ENCODE assay signal across 9 cellular contexts in the genomic region with DNA sequence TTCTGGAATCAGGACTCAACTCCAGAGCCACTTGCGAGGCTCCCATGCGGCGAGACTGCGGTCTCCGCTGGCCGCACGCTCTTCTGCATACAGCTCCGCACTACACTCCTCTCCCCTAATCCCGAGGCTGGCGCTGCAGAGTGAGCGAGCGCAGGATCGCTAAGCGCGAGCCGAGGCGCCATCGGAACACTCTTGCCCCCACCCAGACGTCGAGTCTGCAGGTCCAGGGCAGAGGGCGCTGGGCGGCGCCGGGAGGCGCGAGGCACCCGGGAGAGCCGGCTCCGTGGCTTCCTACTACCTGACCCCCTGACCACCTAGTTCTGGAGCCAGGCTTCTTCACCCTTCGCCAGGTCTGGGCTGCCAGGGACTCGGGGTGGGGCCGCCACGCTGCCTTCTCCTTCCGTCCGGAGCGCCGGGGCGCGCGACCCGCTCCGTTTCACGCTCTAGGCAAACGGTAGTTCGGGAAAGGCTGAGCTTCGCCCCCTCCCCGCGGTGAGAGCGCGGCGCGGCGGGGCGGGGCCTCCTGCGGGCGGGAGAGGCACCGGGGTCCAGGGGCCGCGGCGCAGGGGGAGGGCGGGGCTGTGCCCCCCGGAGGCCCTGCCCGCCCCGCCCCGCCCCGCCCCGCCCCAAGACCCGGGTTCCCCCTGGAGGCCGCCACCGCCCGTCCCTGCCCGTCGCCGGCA. TPM values are rescaled to one million over a fixed set of nuclear protein-coding genes. Genes with fewer than 3 reads are reported as not detected.
DNase-seq lines count a peak whose midpoint lies in the region; ATAC-seq, FAIRE-seq and TF ChIP-seq lines count a peak whose summit lies in the region.
"Had no signal": no experiment of that assay in that cellular context is flagged by ENCODE, and none has a peak within 500 bp of the region (broad histone marks: within the 10 kb centered on the region; RNA-seq: fewer than 3 reads in every experiment).

No MANE protein-coding gene starts in this region.

- TF ChIP-seq POLR2A in A549 (IDR thresholded peaks at IDR 0.05; ENCODE audit: low read length) (peak; percentile 50), GM18505 (IDR thresholded peaks at IDR 0.05; ENCODE audit: borderline replicate concordance, extremely low read depth, insufficient read depth, insufficient read length) (no peak), spleen (IDR thresholded peaks at IDR 0.05) (no peak)

- peak overlapping the region; percentile 72 for H3K4me2 ChIP-seq in A549
- peak overlapping the region; percentile 83 for H3K4me2 ChIP-seq in keratinocyte (ENCODE audit: control insufficient read depth, extremely low read depth, insufficient read depth, low read depth, low read length)

- H2AFZ ChIP-seq in keratinocyte (ENCODE audit: control insufficient read depth, low read length), result peak overlapping the region; percentile 88

- peak; percentile 55 to 77 for DNase-seq in A549 (ENCODE audit: low read depth in 1 of 2, low spot score in 1 of 2)
- DNase-seq in NCI-H2171 treated with DMSO at 0.1 percent for 48 hours (lab: John Stamatoyannopoulos, UW), result peak; percentile 88
- DNase-seq in WERI-Rb-1, result peak; percentile 96
- DNase-seq in cerebellar cortex (ENCODE audit: low spot score), result peak; percentile 80
- no peak for DNase-seq in keratinocyte (ENCODE audit: low read depth, low spot score)
- peak; percentile 90 for DNase-seq in spleen

- no CpG with 5 or more reads among the region's 74 CpGs for WGBS in A549 (ENCODE audit: missing lambda C conversion rate)
- 0 to 1% (median 1%) methylated on average over 32 to 74 of the region's 74 CpGs for WGBS in spleen, 5 donors

- POLR2A ChIA-PET in A549 (lab: Yijun Ruan, JAX), result interaction anchor here (0.7 to 1.8 kb wide), 9 partner anchors 9 to 1175 kb away, joined by 3 to 16 read pairs (median 4); partner anchors contain the start of genes PSMG4 and RIPK1

- no peak for TF ChIP-seq EP300 in A549 (IDR thresholded peaks at IDR 0.05)

- H3K9me3 ChIP-seq in A549 (no peaks in the 10 kb centered on the region), WERI-Rb-1 (ENCODE audit: severe bottlenecking) (no peaks in the 10 kb centered on the region), keratinocyte (ENCODE audit: control insufficient read depth, low read depth, low read length) (no peaks in the 10 kb centered on the region), spleen (no peaks in the 10 kb centered on the region)

- no peaks in the 10 kb centered on the region for H3K79me2 ChIP-seq in keratinocyte (ENCODE audit: control insufficient read depth, insufficient read depth, low read length)

- peak overlapping the region; percentile 65 for H3K4me3 ChIP-seq in A549
- H3K4me3 ChIP-seq in WERI-Rb-1 (ENCODE audit: low read depth, low read length), result peak overlapping the region; percentile 82
- H3K4me3 ChIP-seq in keratinocyte (ENCODE audit: control insufficient read depth in 2 of 3, extremely low read depth in 1 of 3, insufficient read depth in 2 of 3, low read depth in 1 of 3, low read length in 3 of 3), result peak overlapping the region; percentile 46 to 70 (median 70)
- peak overlapping the region; percentile 49 to 87 (median 64) for H3K4me3 ChIP-seq in spleen

- peaks cover 3% of the 10 kb centered on the region; the same call in 1 of the 2 replicates for H3K36me3 ChIP-seq in WERI-Rb-1
- H3K36me3 ChIP-seq in keratinocyte (ENCODE audit: control insufficient read depth in 2 of 2, extremely low read depth in 1 of 2, insufficient read depth in 2 of 2, low read length in 2 of 2), result no peaks in the 10 kb centered on the region
- no peaks in the 10 kb centered on the region for H3K36me3 ChIP-seq in spleen

- CTCF ChIA-PET in A549 (lab: Yijun Ruan, JAX), result interaction anchor here (0.9 to 1.7 kb wide), 12 partner anchors 9 to 95 kb away, joined by 3 to 7 read pairs (median 4); no protein-coding TSS in a partner anchor

- peak overlapping the region; percentile 73 for H3K9ac ChIP-seq in keratinocyte (ENCODE audit: control insufficient read depth, extremely low read depth, insufficient read depth, low read length)

- peak overlapping the region; percentile 95 to 100 for H3K27ac ChIP-seq in A549
- H3K27ac ChIP-seq in WERI-Rb-1, result peak overlapping the region; percentile 95
- no peak overlapping the region for H3K27ac ChIP-seq in keratinocyte (ENCODE audit: control insufficient read depth, insufficient read depth, low read length)
- peak overlapping the region; percentile 66 to 88 (median 84) for H3K27ac ChIP-seq in spleen

- peaks cover 37% of the 10 kb centered on the region for H3K4me1 ChIP-seq in A549
- H3K4me1 ChIP-seq in keratinocyte (ENCODE audit: control insufficient read depth, extremely low read depth, insufficient read depth, low read length), result peaks cover 26% of the 10 kb centered on the region
- H3K4me1 ChIP-seq in spleen, result peaks cover 2 to 52% (median 26%) of the 10 kb centered on the region in 6 donors

- no peak for TF ChIP-seq CTCF in A549 (IDR thresholded peaks at IDR 0.05)
- peak; percentile 55; the same call in 1 of the 2 replicates for TF ChIP-seq CTCF in WERI-Rb-1 (IDR thresholded peaks at IDR 0.05; ENCODE audit: low read depth, low read length)
- TF ChIP-seq CTCF in keratinocyte (optimal IDR thresholded peaks at IDR 0.05 in 1 of 3, IDR thresholded peaks at IDR 0.05 in 1 of 3, conservative IDR thresholded peaks at IDR 0.05 in 1 of 3; ENCODE audit: extremely low read depth in 1 of 3, insufficient read depth in 2 of 3, low read length in 3 of 3), result peak in 2 of 3 experiments; percentile 28 to 33
- TF ChIP-seq CTCF in spleen (IDR thresholded peaks at IDR 0.05 in 8 of 11, conservative IDR thresholded peaks at IDR 0.05 in 3 of 11), result peak in 3 of 11 experiments; percentile 7 to 27 (median 17)

- dilution Hi-C loops in keratinocyte (cut with MboI; ENCODE audit: extremely low pct_ligation_motif_present, low sequenced_read_pairs), result no loop called here

- no peaks in the 10 kb centered on the region for H3K9me1 ChIP-seq in keratinocyte (ENCODE audit: control insufficient read depth, extremely low read depth, insufficient read depth, low read length)

- H3K27me3 ChIP-seq in WERI-Rb-1 (ENCODE audit: insufficient read depth, low read depth, severe bottlenecking) (no peaks in the 10 kb centered on the region), keratinocyte (ENCODE audit: control insufficient read depth, extremely low read depth, insufficient read depth, low read length) (no peaks in the 10 kb centered on the region), spleen (replicated peaks in 1 of 7) (peaks cover 0 to 24% (median 0%) of the 10 kb centered on the region in 7 donors)

- ATAC-seq in A549 (peak; percentile 88 to 90), GM18505 (IDR thresholded peaks at IDR 0.05; ENCODE audit: unreplicated experiment) (peak; percentile 61), HG02973 (IDR thresholded peaks at IDR 0.05; ENCODE audit: unreplicated experiment) (peak; percentile 70)

- intact Hi-C loops in spleen (cut with DNase I; ENCODE audit: low total_unique reads), result loop anchor here (10.0 kb wide), 1 partner anchor 92 kb away; the partner anchor contains the start of gene PSMG4

- no peak for TF ChIP-seq RAD21 in A549 (conservative IDR thresholded peaks at IDR 0.05 in 1 of 2, IDR thresholded peaks at IDR 0.05 in 1 of 2)

- no peak for FAIRE-seq in A549 (lab: Jason Lieb, UNC)
- FAIRE-seq in keratinocyte (lab: Jason Lieb, UNC), result no peak
- FAIRE-seq: GM18507 had no signal

- H4K20me1 ChIP-seq in keratinocyte (ENCODE audit: control insufficient read depth, extremely low read depth, insufficient read depth, low read length), result no peaks in the 10 kb centered on the region

TF ChIP-seq in A549, 52 proteins besides CTCF, POLR2A, EP300 and RAD21 (continues in another document):
- TF ChIP-seq NFE2L2 (conservative IDR thresholded peaks at IDR 0.05; ENCODE audit: low read length) (no peak), GATA3 (IDR thresholded peaks at IDR 0.05; ENCODE audit: borderline replicate concordance) (peak; percentile 8; the same call in 1 of the 2 replicates), CBX8 (IDR thresholded peaks at IDR 0.05) (no peak), HOXA7 (CRISPR knock-in tag; IDR thresholded peaks at IDR 0.05) (0 out of 2 replicates have a peak, but pooled peaks have one; percentile 32), PHF8 (IDR thresholded peaks at IDR 0.05; ENCODE audit: borderline replicate concordance, low read depth) (peak; percentile 40; the same call in 1 of the 2 replicates), FOXS1 (CRISPR knock-in tag; IDR thresholded peaks at IDR 0.05) (no peak)

RNA-seq across cellular contexts. Expression of gene TUBB2A, which starts 5.4 kb away (rescaled TPM):
- polyA plus RNA-seq in A549 (2011; rRNA removed), result 19.7 and 23.9 TPM in 2 replicates
- polyA plus RNA-seq in A549 (2012; cell fraction: cytosol; rRNA removed), result 88.0 and 101 TPM in 2 replicates
- 93.4 and 129 TPM in 2 replicates for polyA plus RNA-seq in A549 (2012; cell fraction: nucleus; rRNA removed)
- 45.7 to 61.7 TPM (median 47.4 TPM) in 3 replicates for polyA plus RNA-seq in A549 (2017; fragmentation: RNase III; extraction: RNeasy Plus Mini Kit Qiagen cat#74134 plus additional on column Dnase treatment)
- 30.2 and 31.5 TPM in 2 replicates for polyA minus RNA-seq in A549 (2011; rRNA and poly(A)+ RNA removed)
- polyA plus RNA-seq in keratinocyte, result 58.8 to 84.4 TPM (median 73.0 TPM) in 3 replicates
- 96.2 TPM for polyA plus RNA-seq in keratinocyte (2011; ENCODE audit: low read depth)
- polyA plus RNA-seq in keratinocyte (2011; cell fraction: cytosol; rRNA removed), result 75.1 and 127 TPM in 2 replicates
- polyA plus RNA-seq in keratinocyte (2011; cell fraction: nucleus; rRNA removed), result 79.8 and 104 TPM in 2 replicates
- polyA plus RNA-seq in keratinocyte (2012; ENCODE audit: low replicate concordance), result 84.1 and 269 TPM in 2 replicates
- polyA minus RNA-seq in keratinocyte, result 53.2 to 87.1 TPM (median 66.5 TPM) in 3 replicates
- 179 TPM for polyA minus RNA-seq in keratinocyte (2011; cell fraction: cytosol; rRNA and poly(A)+ RNA removed)
- polyA minus RNA-seq in keratinocyte (2011; cell fraction: nucleus; rRNA and poly(A)+ RNA removed), result 67.7 and 76.3 TPM in 2 replicates
- 10 to 100 TPM in 3 of 7 donors, 1 to 10 TPM in 4; 4.3 to 13.7 (median 6.7) TPM for total RNA-seq in spleen
- polyA plus RNA-seq in spleen, result 1 to 10 TPM; 4.8 to 9.1 (median 7.5) TPM

RNA-seq across cellular contexts. Expression of gene BPHL, which starts 44.2 kb away (rescaled TPM):
- polyA plus RNA-seq in A549 (2011; rRNA removed) (25.4 and 25.5 TPM in 2 replicates), A549 (2017; fragmentation: RNase III; extraction: RNeasy Plus Mini Kit Qiagen cat#74134 plus additional on column Dnase treatment) (14.9 to 18.7 TPM (median 16.5 TPM) in 3 replicates), keratinocyte (17.5 to 21.9 TPM (median 21.8 TPM) in 3 replicates), spleen (10 to 100 TPM in 2 of 3 donors, 1 to 10 TPM in 1; 8.7 to 11.0 (median 10.8) TPM)
- 10.6 and 12.0 TPM in 2 replicates for polyA plus RNA-seq in A549 (2012; cell fraction: cytosol; rRNA removed)
- 7.2 and 10.3 TPM in 2 replicates for polyA plus RNA-seq in A549 (2012; cell fraction: nucleus; rRNA removed)
- polyA minus RNA-seq in A549 (2011; rRNA and poly(A)+ RNA removed), result 11.4 and 12.4 TPM in 2 replicates
- 5.5 TPM for polyA plus RNA-seq in keratinocyte (2011; ENCODE audit: low read depth)
- polyA plus RNA-seq in keratinocyte (2011; cell fraction: cytosol; rRNA removed), result 16.4 and 16.6 TPM in 2 replicates
- polyA plus RNA-seq in keratinocyte (2011; cell fraction: nucleus; rRNA removed), result 19.8 and 21.9 TPM in 2 replicates
- 11.2 and 12.7 TPM in 2 replicates for polyA plus RNA-seq in keratinocyte (2012; ENCODE audit: low replicate concordance)
- polyA minus RNA-seq in keratinocyte, result 4.8 to 13.6 TPM (median 10.8 TPM) in 3 replicates
- polyA minus RNA-seq in keratinocyte (2011; cell fraction: cytosol; rRNA and poly(A)+ RNA removed), result 9.0 TPM
- 4.0 and 6.4 TPM in 2 replicates for polyA minus RNA-seq in keratinocyte (2011; cell fraction: nucleus; rRNA and poly(A)+ RNA removed)
- total RNA-seq in spleen, result 10 to 100 TPM in 2 of 7 donors, 1 to 10 TPM in 5; 6.6 to 11.3 (median 9.2) TPM
